23 cellular contexts compared by ENCODE assay signal in the genomic region with DNA sequence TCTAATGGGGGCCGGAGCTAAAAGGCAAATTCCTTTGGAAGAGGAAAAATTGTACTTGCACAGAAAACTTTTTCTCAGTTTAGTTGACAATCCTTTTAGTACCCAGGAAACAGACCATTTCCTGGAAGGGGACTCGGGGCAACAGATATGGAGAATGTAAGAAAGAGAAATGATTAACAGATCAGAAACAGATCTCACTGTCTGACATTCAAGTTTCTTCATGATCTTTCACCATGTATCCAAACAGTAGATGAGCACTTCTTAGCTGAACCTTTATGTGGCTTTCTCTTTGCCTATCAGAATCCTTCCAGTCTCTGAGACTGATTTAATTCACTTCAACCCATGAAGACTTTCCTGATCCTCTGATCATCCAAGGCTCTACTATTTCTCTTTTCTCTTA. TPM values are rescaled to one million over a fixed set of nuclear protein-coding genes. Genes with fewer than 3 reads are reported as not detected.
DNase-seq lines count a peak whose midpoint lies in the region; FAIRE-seq and TF ChIP-seq lines count a peak whose summit lies in the region.
"Had no signal": no experiment of that assay in that cellular context is flagged by ENCODE, and none has a peak within 500 bp of the region (broad histone marks: within the 10 kb centered on the region; RNA-seq: fewer than 3 reads in every experiment).

No MANE protein-coding gene starts in this region.

- 86% methylated on average over 2 of the region's 2 CpGs for WGBS in SK-N-SH (ENCODE audit: low lambda C conversion rate)

- CTCF ChIA-PET in SK-N-SH (lab: Yijun Ruan, JAX) (no interaction called here), endothelial cell of umbilical vein (lab: Charles Lee) (no interaction called here)

- H3K4me1 ChIP-seq in SK-N-SH (ENCODE audit: control insufficient read depth in 1 of 2, insufficient read depth in 2 of 2, low read depth in 1 of 2, low read length in 1 of 2) (no peaks in the 10 kb centered on the region; a peak in 2 of 4 replicates), endothelial cell of umbilical vein (ENCODE audit: control insufficient read depth, extremely low read depth, insufficient read depth, low read length) (peaks cover 10% of the 10 kb centered on the region), uterus (no peaks in the 10 kb centered on the region)

- H3K4me3 ChIP-seq in SK-N-SH (ENCODE audit: low read depth in 2 of 2, low read length in 1 of 2) (no peak overlapping the region; a peak in 1 of 4 replicates), endothelial cell of umbilical vein (replicated peaks in 1 of 3; ENCODE audit: insufficient read depth in 1 of 3, low read depth in 1 of 3, low read length in 3 of 3) (no peak overlapping the region), neural cell (ENCODE audit: low read length) (peak overlapping the region; percentile 88), uterus (no peak overlapping the region)
- H3K4me3 ChIP-seq: GM12878, ovary, PC-9 had no signal

- POLR2A ChIA-PET in SK-N-SH (lab: Yijun Ruan, JAX) (no interaction called here), endothelial cell of umbilical vein (lab: Charles Lee) (no interaction called here)

- H2AFZ ChIP-seq in SK-N-SH (ENCODE audit: low read depth) (peak overlapping the region; percentile 49), endothelial cell of umbilical vein (ENCODE audit: low read depth, low read length) (no peak overlapping the region), neural cell (ENCODE audit: low read depth, low read length) (no peak overlapping the region)
- H2AFZ ChIP-seq: PC-9 had no signal

- DNase-seq in SK-N-SH (no peak), endothelial cell of umbilical vein (ENCODE audit: low read depth, low spot score) (no peak), uterus (no peak), D341Med (ENCODE audit: low spot score) (no peak), COLO668 (lab: John Stamatoyannopoulos, UW; ENCODE audit: unreplicated experiment) (no peak)
- DNase-seq in effector CD4-positive, alpha-beta T cell: no peak
- DNase-seq: activated naive CD4-positive, alpha-beta T cell treated with anti-CD3 and anti-CD28 coated beads for 36 hours; activated T-cell treated with anti-CD3 and anti-CD28 coated beads, Interleukin-2, amount 50 U/mL, for 48 hours; amniotic stem cell; central memory CD4-positive, alpha-beta T cell; DMS79 treated with DMSO at 0.1 percent for 48 hours; Kasumi-1; naive thymus-derived CD4-positive, alpha-beta T cell; NCI-H1048; NCI-H2029; NCI-H774; ovary; PC-9; right cardiac atrium; SHP77 treated with DMSO at 0.1 percent for 48 hours; T-cell had no signal

- no peaks in the 10 kb centered on the region for H3K9me3 ChIP-seq in SK-N-SH
- H3K9me3 ChIP-seq in endothelial cell of umbilical vein (replicated peaks; ENCODE audit: control insufficient read depth, insufficient read depth, low read length): no peaks in the 10 kb centered on the region
- no peaks in the 10 kb centered on the region for H3K9me3 ChIP-seq in neural cell (ENCODE audit: low read length)
- no peaks in the 10 kb centered on the region for H3K9me3 ChIP-seq in uterus
- H3K9me3 ChIP-seq: ovary had no signal

- peak; percentile 28 for FAIRE-seq in endothelial cell of umbilical vein (lab: Jason Lieb, UNC)
- FAIRE-seq: GM12878 had no signal

- dilution Hi-C loops in endothelial cell of umbilical vein (cut with MboI; ENCODE audit: extremely low pct_ligation_motif_present, low sequenced_read_pairs): no loop called here

- BruUV-seq in endothelial cell of umbilical vein (replicated peaks; lab: Mats Ljungman, UMichigan): no TSS peak

- H3K4me2 ChIP-seq in SK-N-SH: peak overlapping the region; percentile 28; the same call in 1 of the 2 replicates
- no peak overlapping the region for H3K4me2 ChIP-seq in endothelial cell of umbilical vein (ENCODE audit: insufficient read depth, low read length)
- peak overlapping the region; percentile 51 for H3K4me2 ChIP-seq in neural cell (ENCODE audit: low read length)
- H3K4me2 ChIP-seq: PC-9 had no signal

- H3K27me3 ChIP-seq in SK-N-SH (ENCODE audit: insufficient read depth): no peaks in the 10 kb centered on the region
- H3K27me3 ChIP-seq in endothelial cell of umbilical vein (ENCODE audit: control insufficient read depth in 2 of 2, insufficient read depth in 2 of 2, low read length in 2 of 2): peaks cover 4 to 5% of the 10 kb centered on the region in 2 experiments
- H3K27me3 ChIP-seq in neural cell (ENCODE audit: insufficient read depth, low read depth, low read length): no peaks in the 10 kb centered on the region
- no peaks in the 10 kb centered on the region for H3K27me3 ChIP-seq in uterus
- H3K27me3 ChIP-seq: ovary had no signal

- no peak for TF ChIP-seq CTCF in SK-N-SH (IDR thresholded peaks at IDR 0.05)
- no peak for TF ChIP-seq CTCF in endothelial cell of umbilical vein (IDR thresholded peaks at IDR 0.05; ENCODE audit: extremely low read depth in 1 of 2, insufficient read depth in 1 of 2, low read depth in 1 of 2, low read length in 2 of 2)
- no peak for TF ChIP-seq CTCF in neural cell (IDR thresholded peaks at IDR 0.05; ENCODE audit: poor library complexity, severe bottlenecking)
- no peak for TF ChIP-seq CTCF in uterus (IDR thresholded peaks at IDR 0.05)

- H3K9me2 ChIP-seq in SK-N-SH (no peaks in the 10 kb centered on the region), neural cell (ENCODE audit: insufficient read depth, low read length) (no peaks in the 10 kb centered on the region)

- TF ChIP-seq RAD21 in SK-N-SH (IDR thresholded peaks at IDR 0.05; ENCODE audit: low read length) (no peak), neural cell (conservative IDR thresholded peaks at IDR 0.05) (no peak)

- peaks cover 15% of the 10 kb centered on the region for H3F3A ChIP-seq in SK-N-SH (replicated peaks; ENCODE audit: insufficient read depth)
- H3F3A ChIP-seq in neural cell (ENCODE audit: insufficient read depth, low read length, poor library complexity, severe bottlenecking): no peaks in the 10 kb centered on the region

- TF ChIP-seq POLR2A in endothelial cell of umbilical vein (IDR thresholded peaks at IDR 0.05; ENCODE audit: low read depth, low read length) (no peak), uterus (IDR thresholded peaks at IDR 0.05) (no peak)

- H3K79me2 ChIP-seq in SK-N-SH (ENCODE audit: insufficient read depth) (peaks cover 6% of the 10 kb centered on the region), endothelial cell of umbilical vein (ENCODE audit: control insufficient read depth, insufficient read depth, low read length) (no peaks in the 10 kb centered on the region), neural cell (replicated peaks; ENCODE audit: insufficient read depth, low read length) (peaks cover 76% of the 10 kb centered on the region)

- intact Hi-C loops in endothelial cell of umbilical vein (cut with micrococcal nuclease) (loop anchor here (5.0 to 10.0 kb wide), 2 partner anchors 126 to 439 kb away; no protein-coding TSS in a partner anchor), uterus (cut with DNase I; ENCODE audit: low total_unique reads) (no loop called here)

- no peak overlapping the region for H3K9ac ChIP-seq in SK-N-SH
- no peak overlapping the region for H3K9ac ChIP-seq in endothelial cell of umbilical vein (replicated peaks; ENCODE audit: extremely low read depth, insufficient read depth, low read length)
- no peak overlapping the region for H3K9ac ChIP-seq in neural cell (ENCODE audit: low read length)

- no peaks in the 10 kb centered on the region for H3K9me1 ChIP-seq in endothelial cell of umbilical vein (replicated peaks; ENCODE audit: control insufficient read depth, extremely low read depth, insufficient read depth, low read length)

- H4K20me1 ChIP-seq in SK-N-SH (ENCODE audit: insufficient read depth): no peaks in the 10 kb centered on the region
- no peaks in the 10 kb centered on the region for H4K20me1 ChIP-seq in endothelial cell of umbilical vein (replicated peaks; ENCODE audit: control insufficient read depth, extremely low read depth, insufficient read depth, low read length)
- H4K20me1 ChIP-seq in neural cell (ENCODE audit: insufficient read depth): no peaks in the 10 kb centered on the region

- H3K36me3 ChIP-seq in SK-N-SH (replicated peaks in 1 of 2; ENCODE audit: control insufficient read depth in 1 of 2, insufficient read depth in 2 of 2, low read length in 1 of 2) (no peaks in the 10 kb centered on the region), endothelial cell of umbilical vein (ENCODE audit: control insufficient read depth in 2 of 2, extremely low read depth in 1 of 2, insufficient read depth in 2 of 2, low read length in 2 of 2) (no peaks in the 10 kb centered on the region), neural cell (ENCODE audit: insufficient read depth, low read length) (no peaks in the 10 kb centered on the region), uterus (no peaks in the 10 kb centered on the region)
- H3K36me3 ChIP-seq: ovary had no signal

- H3K27ac ChIP-seq in SK-N-SH (ENCODE audit: low read depth in 2 of 2, low read length in 1 of 2) (peak overlapping the region; percentile 64 to 67; a peak in 3 of 4 replicates), endothelial cell of umbilical vein (ENCODE audit: insufficient read depth, low read depth, low read length) (no peak overlapping the region), neural cell (ENCODE audit: low read length) (no peak overlapping the region), uterus (peak overlapping the region; percentile 29 to 53)
- H3K27ac ChIP-seq: ovary, PC-9 had no signal

- TF ChIP-seq EP300 in SK-N-SH (IDR thresholded peaks at IDR 0.05; ENCODE audit: borderline replicate concordance in 1 of 2, low read depth in 1 of 2, low read length in 1 of 2) (no peak), neural cell (conservative IDR thresholded peaks at IDR 0.05; ENCODE audit: poor library complexity, severe bottlenecking) (no peak)

TF ChIP-seq in endothelial cell of umbilical vein, 7 proteins besides CTCF, POLR2A, EP300 and RAD21 (continues in another document):
- TF ChIP-seq MYC (IDR thresholded peaks at IDR 0.05; ENCODE audit: low read depth, low read length): no peak
- no peak for TF ChIP-seq FOS (IDR thresholded peaks at IDR 0.05; ENCODE audit: borderline replicate concordance, insufficient read depth, low read length)

TF ChIP-seq in neural cell, 6 proteins besides CTCF, POLR2A, EP300 and RAD21 (continues in another document):
- TF ChIP-seq TAF1 (IDR thresholded peaks at IDR 0.05; ENCODE audit: low read depth): no peak

RNA-seq across cellular contexts. Expression of a gene that starts 2.8 kb away (rescaled TPM):
- polyA plus RNA-seq in SK-N-SH (2012; rRNA removed) (7.3 and 11.5 TPM in 2 replicates), endothelial cell of umbilical vein (1.7 and 2.1 TPM in 2 replicates), neural cell (84.6 and 88.1 TPM in 2 replicates)
- 7.2 and 7.3 TPM in 2 replicates for polyA plus RNA-seq in SK-N-SH (2012; cell fraction: cytosol; rRNA removed)
- polyA plus RNA-seq in SK-N-SH (2012; cell fraction: nucleus; rRNA removed): 11.3 and 29.3 TPM in 2 replicates
- total RNA-seq in endothelial cell of umbilical vein (4.9 and 11.7 TPM in 2 replicates), uterus (10 to 100 TPM; 16.2 to 61.0 (median 34.1) TPM)
- 1.2 and 2.6 TPM in 2 replicates for polyA plus RNA-seq in endothelial cell of umbilical vein (2011; cell fraction: cytosol; rRNA removed)
- 8.4 and 8.7 TPM in 2 replicates for polyA plus RNA-seq in endothelial cell of umbilical vein (2011; cell fraction: nucleus; rRNA removed)
- 1.3 and 3.7 TPM in 2 replicates for polyA plus RNA-seq in endothelial cell of umbilical vein (2012)
- polyA minus RNA-seq in endothelial cell of umbilical vein (4.2 and 4.8 TPM in 2 replicates), neural cell (135 and 157 TPM in 2 replicates)
- polyA minus RNA-seq in endothelial cell of umbilical vein (2011; cell fraction: cytosol; rRNA and poly(A)+ RNA removed): 1.4 TPM
- 6.4 and 8.5 TPM in 2 replicates for polyA minus RNA-seq in endothelial cell of umbilical vein (2011; cell fraction: nucleus; rRNA and poly(A)+ RNA removed)
- total RNA-seq: activated naive CD4-positive, alpha-beta T cell treated with anti-CD3 and anti-CD28 coated beads for 36 hours had no signal
- polyA plus RNA-seq: naive thymus-derived CD4-positive, alpha-beta T cell had no signal

Comparison
In these comparisons a context has a peak if more than half of its experiments do, and no peak if none do; other contexts are left out.
1. H3K27ac ChIP-seq: peak in SK-N-SH (2 of 2) and uterus (2 of 2); none in endothelial cell of umbilical vein (single experiment) and neural cell (single experiment).